9 cellular contexts compared by ENCODE assay signal in the genomic region with DNA sequence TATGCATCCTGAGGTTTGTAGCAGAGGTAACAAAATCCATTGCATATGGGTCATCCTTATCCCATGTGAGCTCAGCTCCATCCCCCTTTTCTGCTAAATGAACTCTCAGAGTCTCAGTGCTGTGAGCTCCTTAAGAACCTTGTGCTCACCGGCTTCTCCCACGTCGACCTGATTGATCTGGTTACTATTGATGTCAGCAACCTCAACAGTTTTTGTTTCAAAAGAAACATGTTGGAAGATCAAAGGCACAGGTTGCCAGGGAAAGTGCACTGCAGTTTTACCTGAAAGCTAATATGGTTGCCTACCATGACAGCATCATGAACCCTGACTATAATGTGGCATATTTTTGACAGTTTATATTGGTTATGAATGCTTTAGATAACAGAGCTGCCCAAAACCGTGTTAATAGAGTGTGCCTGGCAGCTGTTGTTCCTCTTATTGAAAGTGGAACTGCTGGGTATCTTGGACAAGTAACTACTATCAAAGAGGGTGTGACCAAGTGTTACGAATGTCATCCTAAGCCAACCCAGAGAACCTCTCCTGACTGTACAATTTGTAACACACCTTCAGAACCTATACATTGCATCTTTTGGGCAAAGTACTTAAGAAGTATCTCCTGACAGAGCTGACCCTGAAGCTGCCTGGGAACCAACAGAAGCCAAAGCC.
A peak's percentile ranks its signal among the peaks of the same experiment; 100 is the strongest.
DNase-seq lines count a peak whose midpoint lies in the region; ATAC-seq and TF ChIP-seq lines count a peak whose summit lies in the region.
"Had no signal": no experiment of that assay in that cellular context is flagged by ENCODE, and none has a peak within 500 bp of the region (broad histone marks: within the 10 kb centered on the region; RNA-seq: fewer than 3 reads in every experiment).

No MANE protein-coding gene starts in this region.

- CTCF ChIA-PET in activated CD4-positive, alpha-beta T cell treated with anti-CD3 and anti-CD28 coated beads, Interleukin-2, amount 10 ng/mL, durations not matched to agents 7 days and 5 days (lab: Charles Lee): interaction anchor here (0.9 to 1.8 kb wide), 3 partner anchors 12 to 341 kb away, joined by 3 to 7 read pairs (median 4); a partner anchor contains a TSS

- intact Hi-C loops in natural killer cell (cut with micrococcal nuclease): no loop called here

- ATAC-seq in HG02938 (IDR thresholded peaks at IDR 0.05; ENCODE audit: unreplicated experiment) (peak; percentile 44), natural killer cell (peak in 2 of 3 donors; percentile 17 to 28)

- no peak overlapping the region for H3K4me3 Mint-ChIP-seq in activated CD4-positive, alpha-beta T cell treated with anti-CD3 and anti-CD28 coated beads, Interleukin-2, amount 10 ng/mL, durations not matched to agents 7 days and 5 days
- no peak overlapping the region for H3K4me3 Mint-ChIP-seq in natural killer cell

- H3K27ac Mint-ChIP-seq in activated CD4-positive, alpha-beta T cell treated with anti-CD3 and anti-CD28 coated beads, Interleukin-2, amount 10 ng/mL, durations not matched to agents 7 days and 5 days: peak overlapping the region; percentile 83
- no peak overlapping the region for H3K27ac Mint-ChIP-seq in natural killer cell

- peaks cover 30% of the 10 kb centered on the region for H3K4me1 Mint-ChIP-seq in activated CD4-positive, alpha-beta T cell treated with anti-CD3 and anti-CD28 coated beads, Interleukin-2, amount 10 ng/mL, durations not matched to agents 7 days and 5 days
- peaks cover 36 to 44% of the 10 kb centered on the region in 2 donors for H3K4me1 Mint-ChIP-seq in natural killer cell

- no peaks in the 10 kb centered on the region for H3K36me3 Mint-ChIP-seq in activated CD4-positive, alpha-beta T cell treated with anti-CD3 and anti-CD28 coated beads, Interleukin-2, amount 10 ng/mL, durations not matched to agents 7 days and 5 days (ENCODE audit: low read depth)
- H3K36me3 Mint-ChIP-seq in natural killer cell: peaks cover 6% of the 10 kb centered on the region

- H3K4me3 ChIP-seq in GM12865 (ENCODE audit: low read depth, low read length): peak overlapping the region; percentile 37

- POLR2A ChIA-PET in activated CD4-positive, alpha-beta T cell treated with anti-CD3 and anti-CD28 coated beads, Interleukin-2, amount 10 ng/mL, durations not matched to agents 7 days and 5 days (lab: Charles Lee): interaction anchor here (0.6 kb wide), 1 partner anchor 104 kb away, joined by 3 read pairs; no protein-coding TSS in a partner anchor

- TF ChIP-seq CTCF in GM12865 (IDR thresholded peaks at IDR 0.05; ENCODE audit: insufficient read depth, low read depth, low read length, missing control alignments) (no peak), natural killer cell (IDR thresholded peaks at IDR 0.05) (no peak)

- H3K9me3 Mint-ChIP-seq in activated CD4-positive, alpha-beta T cell treated with anti-CD3 and anti-CD28 coated beads, Interleukin-2, amount 10 ng/mL, durations not matched to agents 7 days and 5 days: peaks cover 12% of the 10 kb centered on the region
- no peaks in the 10 kb centered on the region for H3K9me3 Mint-ChIP-seq in natural killer cell

- peak; percentile 82 for DNase-seq in GM12865 (ENCODE audit: low read depth)
- peak; percentile 77 for DNase-seq in activated CD4-positive, alpha-beta T cell treated with anti-CD3 and anti-CD28 coated beads, Interleukin-2, amount 10 ng/mL, durations not matched to agents 7 days and 5 days
- DNase-seq in natural killer cell: no peak
- no peak for DNase-seq in NCI-H345 (lab: John Stamatoyannopoulos, UW)
- no peak for DNase-seq in HPDE6-E6E7 (ENCODE audit: extremely low spot score)
- DNase-seq in hippocampal formation (lab: John Stamatoyannopoulos, UW): no peak
- DNase-seq in SW480 (ENCODE audit: low spot score): no peak
- DNase-seq: DMS153 had no signal

- H3K27me3 Mint-ChIP-seq in activated CD4-positive, alpha-beta T cell treated with anti-CD3 and anti-CD28 coated beads, Interleukin-2, amount 10 ng/mL, durations not matched to agents 7 days and 5 days: no peaks in the 10 kb centered on the region
- H3K27me3 Mint-ChIP-seq in natural killer cell (ENCODE audit: low read depth in 2 of 2): no peaks in the 10 kb centered on the region

Comparison
In these comparisons a context has a peak if more than half of its experiments do, and no peak if none do; other contexts are left out.
1. DNase-seq: peak in GM12865 (single experiment) and activated CD4-positive, alpha-beta T cell treated with anti-CD3 and anti-CD28 coated beads, Interleukin-2, amount 10 ng/mL, durations not matched to agents 7 days and 5 days (single experiment); none in natural killer cell (single experiment), NCI-H345 (single experiment), HPDE6-E6E7 (single experiment), hippocampal formation (0 of 2) and SW480 (single experiment).